1 cellular context compared by ENCODE assay signal in genomic region chr17:63826468-63827001, GRCh38.
A peak's percentile ranks its signal among the peaks of the same experiment; 100 is the strongest.
TF ChIP-seq lines count a peak whose summit lies in the region.

No MANE protein-coding gene starts in this region.

TF ChIP-seq in WTC11, 78 proteins besides CTCF, POLR2A, EP300 and RAD21 (continued from another document):
- TF ChIP-seq ZNF532 (CRISPR knock-in tag; IDR thresholded peaks at IDR 0.05; ENCODE audit: borderline replicate concordance) = 0 out of 2 replicates have a peak, but pooled peaks have one; percentile 7
- no peak for TF ChIP-seq MLX (CRISPR knock-in tag; IDR thresholded peaks at IDR 0.05)
TF ChIP-seq in WTC11: peak in this region for 2.
